In the genomic region with DNA sequence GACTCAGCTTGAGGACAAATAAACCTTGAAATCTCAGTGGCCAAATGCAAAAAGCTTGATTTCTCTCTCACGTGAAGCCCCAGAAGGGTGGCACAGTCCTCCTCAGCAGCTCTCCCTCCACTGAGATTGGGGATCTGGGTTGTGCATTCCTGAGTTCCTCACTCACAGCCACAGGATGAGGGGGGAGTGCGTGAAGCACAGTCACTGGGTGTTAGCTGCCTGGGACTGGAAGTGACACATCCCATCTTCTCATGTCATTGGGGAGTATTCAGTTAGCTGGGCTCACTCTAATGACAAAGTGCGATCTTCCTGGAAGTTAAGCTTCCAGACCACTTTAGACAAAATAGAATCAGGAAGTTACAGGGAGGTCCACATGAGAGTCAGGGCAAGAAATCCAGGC, we compare ENCODE assay signal across 10 cellular contexts.
DNase-seq lines count a peak whose midpoint lies in the region; ATAC-seq, FAIRE-seq and TF ChIP-seq lines count a peak whose summit lies in the region.
"Had no signal": no experiment of that assay in that cellular context is flagged by ENCODE, and none has a peak within 500 bp of the region (broad histone marks: within the 10 kb centered on the region; RNA-seq: fewer than 3 reads in every experiment).

No MANE protein-coding gene starts in this region.

- DNase-seq in GM04503 (ENCODE audit: low read depth), result peak; percentile 70
- peak; percentile 84 for DNase-seq in RPMI7951 (ENCODE audit: low read depth)
- DNase-seq in psoas muscle, result no peak
- DNase-seq in activated gamma-delta T cell (lab: John Stamatoyannopoulos, UW), result no peak
- DNase-seq in kidney, result no peak
- DNase-seq: activated T-cell treated with anti-CD3 and anti-CD28 coated beads, Interleukin-2, amount 50 U/mL, for 24 hours; testis had no signal

- no peak overlapping the region for H3K9ac ChIP-seq in kidney (ENCODE audit: low read length in 2 of 2)

- 56 to 70% (median 66%) methylated on average over 3 of the region's 3 CpGs for WGBS in psoas muscle, 3 donors

- H3K9me3 ChIP-seq in psoas muscle, result no peaks in the 10 kb centered on the region
- H3K9me3 ChIP-seq in kidney (ENCODE audit: control insufficient read depth in 1 of 2, low read length in 2 of 2), result no peaks in the 10 kb centered on the region
- H3K9me3 ChIP-seq: testis had no signal

- TF ChIP-seq CTCF in psoas muscle (IDR thresholded peaks at IDR 0.05) (no peak), kidney (IDR thresholded peaks at IDR 0.05; ENCODE audit: borderline replicate concordance, extremely low read depth, insufficient read depth) (no peak)

- peaks cover 26% of the 10 kb centered on the region for H3K4me1 ChIP-seq in psoas muscle
- no peaks in the 10 kb centered on the region for H3K4me1 ChIP-seq in kidney (ENCODE audit: control insufficient read depth in 1 of 2, insufficient read depth in 1 of 2, low read depth in 1 of 2, low read length in 2 of 2)
- H3K4me1 ChIP-seq: testis had no signal

- intact Hi-C loops in psoas muscle (cut with DNase I) (no loop called here), kidney (cut with DNase I) (no loop called here)

- FAIRE-seq in kidney (lab: Jason Lieb, UNC), result no peak

- H3K27ac ChIP-seq in psoas muscle (peak overlapping the region; percentile 70), kidney (ENCODE audit: low read depth in 2 of 2, low read length in 2 of 2) (no peak overlapping the region)
- H3K27ac ChIP-seq: testis had no signal

- H3K36me3 ChIP-seq in psoas muscle (ENCODE audit: insufficient read depth in 1 of 2, low read depth in 1 of 2) (no peaks in the 10 kb centered on the region), kidney (ENCODE audit: control insufficient read depth in 1 of 2, insufficient read depth in 2 of 2, low read length in 2 of 2) (no peaks in the 10 kb centered on the region)

- no peak overlapping the region for H3K4me3 ChIP-seq in psoas muscle
- no peak overlapping the region for H3K4me3 ChIP-seq in kidney (ENCODE audit: low read length in 2 of 2)
- H3K4me3 ChIP-seq: testis had no signal

- ATAC-seq in esophagus mucosa (peak; percentile 60), psoas muscle (peak; percentile 57 to 76 (median 72)), HG03521 (IDR thresholded peaks at IDR 0.05; ENCODE audit: unreplicated experiment) (no peak), GM21390 (IDR thresholded peaks at IDR 0.05; ENCODE audit: unreplicated experiment) (no peak)

- no peaks in the 10 kb centered on the region for H3K27me3 ChIP-seq in psoas muscle (ENCODE audit: insufficient read depth in 3 of 3, low read length in 2 of 3)
- H3K27me3 ChIP-seq: testis had no signal

Comparison
In these comparisons a context has a peak if more than half of its experiments do, and no peak if none do; other contexts are left out.
1. DNase-seq: peak in GM04503 (single experiment) and RPMI7951 (single experiment); none in psoas muscle (0 of 2), activated gamma-delta T cell (single experiment) and kidney (single experiment).
2. ATAC-seq: peak in esophagus mucosa (single experiment) and psoas muscle (4 of 4); none in HG03521 (single experiment) and GM21390 (single experiment).